Comparison of ENCODE assay signal across 8 cellular contexts in genomic region chr4:23594125-23594524, GRCh38.
"Had no signal": no experiment of that assay in that cellular context is flagged by ENCODE, and none has a peak within 500 bp of the region (broad histone marks: within the 10 kb centered on the region; RNA-seq: fewer than 3 reads in every experiment).

No MANE protein-coding gene starts in this region.

- H3K36me3 ChIP-seq: HAP-1 had no signal

- H3K27ac ChIP-seq: GM23248 had no signal

- H2AFZ ChIP-seq: GM23248, GM23338 had no signal

- H3K9ac ChIP-seq: GM23248 had no signal

- H3K9me3 ChIP-seq: HAP-1 had no signal

- H3K4me2 ChIP-seq: GM23338 had no signal

- DNase-seq: GM23248, GOT3, H7, H9, HCEC 1CT, HFFc6 had no signal

- H3K4me3 ChIP-seq: GM23248, GM23338, HAP-1 had no signal
